ENCODE assay signal across 7 cellular contexts in the genomic region with DNA sequence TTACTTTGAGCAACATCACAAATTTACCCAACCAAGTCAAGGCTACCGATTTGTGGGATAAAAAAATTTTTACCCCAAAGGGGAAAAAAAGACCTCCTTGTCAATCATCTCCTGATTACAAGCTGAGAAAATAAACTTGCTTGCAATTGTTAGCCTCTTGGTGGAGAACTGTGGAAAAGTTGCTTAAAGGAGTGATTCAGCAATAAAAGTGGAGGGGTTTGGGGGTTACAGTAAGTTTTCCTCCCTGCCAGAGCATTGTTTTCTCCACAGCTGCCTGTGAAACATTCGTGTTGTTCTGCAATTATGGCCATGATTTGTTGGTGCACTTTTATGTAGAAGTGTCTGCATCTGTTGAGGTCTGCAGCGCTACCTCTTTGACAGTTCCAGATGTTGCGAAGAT.
"Had no signal": no experiment of that assay in that cellular context is flagged by ENCODE, and none has a peak within 500 bp of the region (broad histone marks: within the 10 kb centered on the region; RNA-seq: fewer than 3 reads in every experiment).

No MANE protein-coding gene starts in this region.

- H3K27ac ChIP-seq: HL-60, KMS-11 had no signal

- ATAC-seq: HepG2 had no signal

- DNase-seq: IMR-90, KBM-7, KG1 had no signal

- H3K4me2 ChIP-seq: KMS-11 had no signal

- H3K9ac ChIP-seq: KMS-11 had no signal

- FAIRE-seq: HepG2, HTR-8/SVneo had no signal
